Comparison of ENCODE assay signal across 11 cellular contexts in the genomic region with DNA sequence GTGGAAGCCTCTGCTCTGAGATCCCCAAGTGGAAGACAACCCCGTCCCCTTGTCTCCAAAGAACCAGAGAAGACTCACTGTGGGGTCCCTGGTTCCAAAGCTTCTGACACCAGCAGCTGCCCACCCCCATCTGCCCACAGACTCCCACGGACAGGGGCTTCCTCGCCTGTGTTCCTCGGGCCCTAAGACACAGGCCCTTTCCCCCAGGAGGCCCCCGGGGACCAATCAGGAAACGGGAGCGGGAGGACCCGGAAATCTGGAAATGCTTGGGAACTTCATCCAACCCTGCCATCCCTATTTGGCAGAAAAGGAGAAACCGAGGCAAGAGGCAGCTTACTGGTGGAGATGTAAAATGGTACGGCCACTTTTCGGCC.
DNase-seq lines count a peak whose midpoint lies in the region; ATAC-seq and TF ChIP-seq lines count a peak whose summit lies in the region.
"Had no signal": no experiment of that assay in that cellular context is flagged by ENCODE, and none has a peak within 500 bp of the region (broad histone marks: within the 10 kb centered on the region; RNA-seq: fewer than 3 reads in every experiment).

No MANE protein-coding gene starts in this region.

- H2BK15ac ChIP-seq in mesenchymal stem cell (ENCODE audit: low read depth, poor library complexity, severe bottlenecking), result peak overlapping the region; percentile 18

- H3K27ac ChIP-seq in mesenchymal stem cell (ENCODE audit: low read length, poor library complexity, severe bottlenecking) (no peak overlapping the region), tibial artery (peak overlapping the region; percentile 75 to 78)
- H3K27ac ChIP-seq: SK-N-MC had no signal

- DNase-seq in activated CD8-positive, alpha-beta memory T cell treated with anti-CD3 and anti-CD28 coated beads, Interleukin-2, amount 10 ng/mL, durations not matched to agents 7 days and 5 days, result no peak
- no peak for DNase-seq in activated CD8-positive, alpha-beta memory T cell treated with anti-CD3 and anti-CD28 coated beads, Interleukin-2, amount 50 U/mL, for 4 hours
- no peak for DNase-seq in mesenchymal stem cell
- DNase-seq in tibial artery, result no peak
- DNase-seq: activated T-cell treated with anti-CD3 and anti-CD28 coated beads, Interleukin-2, amount 50 U/mL, for 4 hours; NCI-H1417 treated with DMSO at 0.1 percent for 48 hours had no signal

- H4K91ac ChIP-seq in mesenchymal stem cell (ENCODE audit: low read length), result peak overlapping the region; percentile 2

- H3K4me3 ChIP-seq in mesenchymal stem cell (ENCODE audit: insufficient read depth in 1 of 2, low read depth in 1 of 2, low read length in 2 of 2) (no peak overlapping the region), tibial artery (no peak overlapping the region)
- H3K4me3 ChIP-seq: SK-N-MC had no signal

- H2AK5ac ChIP-seq in mesenchymal stem cell (ENCODE audit: low read length, severe bottlenecking), result peak overlapping the region; percentile 9

- ATAC-seq in activated CD8-positive, alpha-beta memory T cell treated with anti-CD3 and anti-CD28 coated beads, Interleukin-2, amount 10 ng/mL, durations not matched to agents 7 days and 5 days, result no peak
- ATAC-seq in GM18907 (IDR thresholded peaks at IDR 0.05; ENCODE audit: unreplicated experiment), result no peak
- ATAC-seq in GM19351 (IDR thresholded peaks at IDR 0.05; ENCODE audit: unreplicated experiment), result no peak
- ATAC-seq in GM18502 (IDR thresholded peaks at IDR 0.05; ENCODE audit: poor library complexity, unreplicated experiment), result no peak

- H3K27ac Mint-ChIP-seq in activated CD8-positive, alpha-beta memory T cell treated with anti-CD3 and anti-CD28 coated beads, Interleukin-2, amount 10 ng/mL, durations not matched to agents 7 days and 5 days, result peak overlapping the region; percentile 84
- peak overlapping the region in 4 of 5 experiments; percentile 65 to 89 (median 78) for H3K27ac Mint-ChIP-seq in brain

- H3K4me3 Mint-ChIP-seq in activated CD8-positive, alpha-beta memory T cell treated with anti-CD3 and anti-CD28 coated beads, Interleukin-2, amount 10 ng/mL, durations not matched to agents 7 days and 5 days, result no peak overlapping the region
- no peak overlapping the region for H3K4me3 Mint-ChIP-seq in brain
- H3K4me3 Mint-ChIP-seq: activated T-cell treated with anti-CD3 and anti-CD28 coated beads, Interleukin-2, amount 50 U/mL, for 4 hours had no signal

- H3K9ac ChIP-seq in mesenchymal stem cell (ENCODE audit: low read length), result peak overlapping the region; percentile 4

- H2AFZ ChIP-seq in mesenchymal stem cell (ENCODE audit: low read depth, low read length), result no peak overlapping the region

- no peaks in the 10 kb centered on the region for H3K9me3 Mint-ChIP-seq in activated CD8-positive, alpha-beta memory T cell treated with anti-CD3 and anti-CD28 coated beads, Interleukin-2, amount 10 ng/mL, durations not matched to agents 7 days and 5 days (ENCODE audit: low read depth)
- H3K9me3 Mint-ChIP-seq in brain, result no peaks in the 10 kb centered on the region
- H3K9me3 Mint-ChIP-seq: activated T-cell treated with anti-CD3 and anti-CD28 coated beads, Interleukin-2, amount 50 U/mL, for 4 hours had no signal

- H3K27me3 ChIP-seq in mesenchymal stem cell (ENCODE audit: control insufficient read depth in 1 of 2, insufficient read depth in 1 of 2, low read length in 2 of 2), result no peaks in the 10 kb centered on the region
- no peaks in the 10 kb centered on the region for H3K27me3 ChIP-seq in tibial artery

- H2BK5ac ChIP-seq in mesenchymal stem cell (ENCODE audit: low read depth, low read length, poor library complexity, severe bottlenecking), result no peak overlapping the region

- H3K4me1 Mint-ChIP-seq in activated CD8-positive, alpha-beta memory T cell treated with anti-CD3 and anti-CD28 coated beads, Interleukin-2, amount 10 ng/mL, durations not matched to agents 7 days and 5 days, result peaks cover 77% of the 10 kb centered on the region
- peaks cover 67% of the 10 kb centered on the region for H3K4me1 Mint-ChIP-seq in brain

- H2BK120ac ChIP-seq in mesenchymal stem cell (ENCODE audit: low read depth, low read length), result peak overlapping the region; percentile 58

- peak overlapping the region; percentile 16 for H4K8ac ChIP-seq in mesenchymal stem cell (ENCODE audit: low read length)

- no peak overlapping the region for H3K23ac ChIP-seq in mesenchymal stem cell (ENCODE audit: low read length in 2 of 2)

- H3K9me3 ChIP-seq in mesenchymal stem cell (ENCODE audit: control insufficient read depth, low read length), result no peaks in the 10 kb centered on the region
- no peaks in the 10 kb centered on the region for H3K9me3 ChIP-seq in tibial artery

- peaks cover 4% of the 10 kb centered on the region for H3K27me3 Mint-ChIP-seq in activated CD8-positive, alpha-beta memory T cell treated with anti-CD3 and anti-CD28 coated beads, Interleukin-2, amount 10 ng/mL, durations not matched to agents 7 days and 5 days
- H3K27me3 Mint-ChIP-seq in brain, result no peaks in the 10 kb centered on the region

- H3K18ac ChIP-seq in mesenchymal stem cell (ENCODE audit: low read depth in 1 of 2, low read length in 2 of 2), result peak overlapping the region; percentile 4 to 44

- H3K4me1 ChIP-seq in mesenchymal stem cell (ENCODE audit: control insufficient read depth, insufficient read depth, low read depth, low read length), result peaks cover 63% of the 10 kb centered on the region
- H3K4me1 ChIP-seq in tibial artery, result peaks cover 10 to 62% (median 51%) of the 10 kb centered on the region in 4 donors

- H3K36me3 ChIP-seq in mesenchymal stem cell (ENCODE audit: control insufficient read depth in 1 of 2, insufficient read depth in 2 of 2, low read depth in 1 of 2, low read length in 2 of 2), result peaks cover 40 to 89% of the 10 kb centered on the region in 2 experiments
- peaks cover 0 to 49% (median 7%) of the 10 kb centered on the region in 3 donors for H3K36me3 ChIP-seq in tibial artery

- peak overlapping the region in 1 of 2 experiments; percentile 19 for H3K4ac ChIP-seq in mesenchymal stem cell (ENCODE audit: low read depth in 1 of 2, low read length in 2 of 2)

- CTCF ChIA-PET in activated CD8-positive, alpha-beta memory T cell treated with anti-CD3 and anti-CD28 coated beads, Interleukin-2, amount 10 ng/mL, durations not matched to agents 7 days and 5 days (lab: Charles Lee), result interaction anchor here (1.3 to 5.2 kb wide), 3 partner anchors 11 to 486 kb away, joined by 3 to 49 read pairs (median 5); no protein-coding TSS in a partner anchor

- H3K36me3 Mint-ChIP-seq in activated CD8-positive, alpha-beta memory T cell treated with anti-CD3 and anti-CD28 coated beads, Interleukin-2, amount 10 ng/mL, durations not matched to agents 7 days and 5 days, result peaks cover 8% of the 10 kb centered on the region
- H3K36me3 Mint-ChIP-seq in brain, result peaks cover 21% of the 10 kb centered on the region

- intact Hi-C loops in tibial artery (cut with DNase I; ENCODE audit: low total_unique reads), result no loop called here

- TF ChIP-seq CTCF in brain (conservative IDR thresholded peaks at IDR 0.05), result no peak
- no peak for TF ChIP-seq CTCF in tibial artery (IDR thresholded peaks at IDR 0.05)

- peak overlapping the region in 1 of 2 experiments; percentile 47 for H2BK12ac ChIP-seq in mesenchymal stem cell (ENCODE audit: low read length in 2 of 2)

- 77% methylated on average over 10 of the region's 11 CpGs for WGBS in mesenchymal stem cell

- H3K79me1 ChIP-seq in mesenchymal stem cell (replicated peaks; ENCODE audit: low read length, poor library complexity, severe bottlenecking), result peaks cover 36% of the 10 kb centered on the region

- no peak overlapping the region for H3K4me2 ChIP-seq in mesenchymal stem cell (ENCODE audit: low read length, poor library complexity, severe bottlenecking)

- no peak overlapping the region for H3K14ac ChIP-seq in mesenchymal stem cell (ENCODE audit: low read length in 2 of 2)
